Comparison of ENCODE assay signal across 33 cellular contexts in the genomic region with DNA sequence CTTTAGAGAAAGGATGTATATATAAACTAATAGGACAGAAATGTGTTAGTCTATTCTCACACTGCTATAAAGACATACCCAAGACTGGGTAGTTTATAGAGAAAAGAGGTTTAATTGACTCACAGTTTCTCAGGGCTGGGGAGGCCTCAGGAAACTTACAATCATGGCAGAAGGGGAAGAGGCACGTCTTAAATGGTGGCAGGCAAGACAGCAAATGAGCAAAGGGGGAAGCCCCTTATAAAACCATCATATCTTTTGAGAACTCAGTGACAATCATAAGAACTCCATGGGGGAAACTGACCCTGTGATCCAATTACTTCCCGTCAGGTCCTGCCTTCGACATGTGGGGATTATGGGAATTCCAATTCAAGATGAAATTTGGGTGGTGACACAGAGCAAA.
"Had no signal": no experiment of that assay in that cellular context is flagged by ENCODE, and none has a peak within 500 bp of the region (broad histone marks: within the 10 kb centered on the region; RNA-seq: fewer than 3 reads in every experiment).

No MANE protein-coding gene starts in this region.

- DNase-seq: activated B cell treated with CpG ODN at 0.5 μM for 24 hours; activated CD4-positive, alpha-beta memory T cell treated with anti-CD3 and anti-CD28 coated beads for 36 hours; activated CD4-positive, alpha-beta T cell treated with anti-CD3 and anti-CD28 coated beads for 4 hours; activated CD4-positive, alpha-beta T cell treated with anti-CD3 and anti-CD28 coated beads, Interleukin-2, amount 10 ng/mL, durations not matched to agents 24 days and 14 days; activated CD4-positive, alpha-beta T cell treated with anti-CD3 and anti-CD28 coated beads, Interleukin-2, amount 50 U/mL, for 1 hour; activated CD4-positive, alpha-beta T cell treated with anti-CD3 and anti-CD28 coated beads, Interleukin-2, amount 50 U/mL, for 4 hours; activated CD4-positive, CD25-positive, alpha-beta regulatory T cell treated with anti-CD3 and anti-CD28 coated beads, Interleukin-2, amount 50 U/mL, for 72 hours; activated CD8-positive, alpha-beta memory T cell treated with anti-CD3 and anti-CD28 coated beads, Interleukin-2, amount 50 U/mL, for 4 hours; activated effector memory CD4-positive, alpha-beta T cell treated with Interleukin-2 at 50 U/mL for 16 hours; activated gamma-delta T cell; activated naive CD4-positive, alpha-beta T cell treated with Interleukin-2 at 50 U/mL for 16 hours; activated naive CD8-positive, alpha-beta T cell treated with anti-CD3 and anti-CD28 coated beads, Interleukin-2, amount 10 ng/mL, durations not matched to agents 7 days and 5 days; activated naive CD8-positive, alpha-beta T cell treated with anti-CD3 and anti-CD28 coated beads, Interleukin-2, amount 50 U/mL, for 24 hours; activated T-cell treated with anti-CD3 and anti-CD28 coated beads for 4 hours; activated T-cell treated with anti-CD3 and anti-CD28 coated beads, Interleukin-2, amount 50 U/mL, for 1 hour; activated T-cell treated with anti-CD3 and anti-CD28 coated beads, Interleukin-2, amount 50 U/mL, for 4 hours; activated T-cell treated with anti-CD3 and anti-CD28 coated beads, Interleukin-2, amount 50 U/mL, for 72 hours; amygdala; anterior cingulate cortex; caudate nucleus; cerebellar nuclear complex; SW 1271; T-helper 1 cell; T-helper 2 cell; T-helper 9 cell had no signal

- H3K9me3 Mint-ChIP-seq: activated naive CD4-positive, alpha-beta T cell treated with anti-CD3 and anti-CD28 coated beads, Interleukin-2, amount 50 U/mL, for 24 hours; activated naive CD8-positive, alpha-beta T cell treated with anti-CD3 and anti-CD28 coated beads, Interleukin-2, amount 10 ng/mL, durations not matched to agents 7 days and 5 days; activated T-helper 1 cell treated with anti-CD3 and anti-CD28 coated beads, Interleukin-12 subunit alpha, Interleukin-12 subunit beta, Interleukin-2, Interleukin-4 antibody, amounts not matched to agents 30 ng/mL and 10 ng/mL and 1 ng/mL, durations not matched to agents 14 hours and 24 hours and 36 hours; activated T-helper 2 cell treated with anti-CD3 and anti-CD28 coated beads, Interferon-gamma antibody, Interleukin-2, Interleukin-4, amounts not matched to agents 10 μg/mL and 5 μg/mL and 100 μg/mL, durations not matched to agents 14 hours and 24 hours and 36 hours; central memory CD8-positive, alpha-beta T cell; T-helper 1 cell treated with Interleukin-12 subunit alpha and Interleukin-12 subunit beta and Interleukin-4 antibody, amounts not matched to agents 30 μg/mL and 1 μg/mL, for 36 hours; T-helper 2 cell treated with Interferon-gamma antibody and Interleukin-4, amounts not matched to agents 5 μg/mL and 100 μg/mL, for 36 hours had no signal

- H3K4me1 Mint-ChIP-seq: brain had no signal

- H3K4me3 Mint-ChIP-seq: activated B cell treated with CpG ODN at 0.5 μM for 24 hours; activated CD4-positive, alpha-beta memory T cell treated with anti-CD3 and anti-CD28 coated beads for 36 hours; activated CD4-positive, alpha-beta T cell treated with anti-CD3 and anti-CD28 coated beads, Interleukin-2, amount 10 ng/mL, durations not matched to agents 24 days and 14 days; activated naive CD4-positive, alpha-beta T cell treated with anti-CD3 and anti-CD28 coated beads, Interleukin-2, amount 50 U/mL, for 24 hours; activated naive CD8-positive, alpha-beta T cell; activated naive CD8-positive, alpha-beta T cell treated with anti-CD3 and anti-CD28 coated beads, Interleukin-2, amount 10 ng/mL, durations not matched to agents 7 days and 5 days; activated naive CD8-positive, alpha-beta T cell treated with anti-CD3 and anti-CD28 coated beads, Interleukin-2, amount 50 U/mL, for 24 hours; activated T-cell treated with anti-CD3 and anti-CD28 coated beads, Interleukin-2, amount 50 U/mL, for 4 hours; activated T-cell treated with anti-CD3 and anti-CD28 coated beads, Interleukin-2, amount 50 U/mL, for 72 hours; activated T-helper 1 cell treated with anti-CD3 and anti-CD28 coated beads, Interleukin-12 subunit alpha, Interleukin-12 subunit beta, Interleukin-2, Interleukin-4 antibody, amounts not matched to agents 30 ng/mL and 10 ng/mL and 1 ng/mL, durations not matched to agents 14 hours and 24 hours and 36 hours; brain; central memory CD8-positive, alpha-beta T cell; T-helper 1 cell treated with Interleukin-12 subunit alpha and Interleukin-12 subunit beta and Interleukin-4 antibody, amounts not matched to agents 30 μg/mL and 1 μg/mL, for 36 hours; T-helper 2 cell treated with Interferon-gamma antibody and Interleukin-4, amounts not matched to agents 5 μg/mL and 100 μg/mL, for 36 hours had no signal

- H3K36me3 Mint-ChIP-seq: brain had no signal

- ATAC-seq: activated naive CD8-positive, alpha-beta T cell treated with anti-CD3 and anti-CD28 coated beads, Interleukin-2, amount 50 U/mL, for 24 hours had no signal

- H3K27ac Mint-ChIP-seq: activated B cell treated with CpG ODN at 0.5 μM for 24 hours; activated CD4-positive, alpha-beta memory T cell treated with anti-CD3 and anti-CD28 coated beads for 36 hours; activated CD4-positive, alpha-beta T cell treated with anti-CD3 and anti-CD28 coated beads, Interleukin-2, amount 10 ng/mL, durations not matched to agents 24 days and 14 days; activated naive CD4-positive, alpha-beta T cell treated with anti-CD3 and anti-CD28 coated beads, Interleukin-2, amount 50 U/mL, for 24 hours; activated naive CD8-positive, alpha-beta T cell; activated naive CD8-positive, alpha-beta T cell treated with anti-CD3 and anti-CD28 coated beads, Interleukin-2, amount 10 ng/mL, durations not matched to agents 7 days and 5 days; activated naive CD8-positive, alpha-beta T cell treated with anti-CD3 and anti-CD28 coated beads, Interleukin-2, amount 50 U/mL, for 24 hours; activated T-cell treated with anti-CD3 and anti-CD28 coated beads, Interleukin-2, amount 50 U/mL, for 72 hours; activated T-helper 1 cell treated with anti-CD3 and anti-CD28 coated beads, Interleukin-12 subunit alpha, Interleukin-12 subunit beta, Interleukin-2, Interleukin-4 antibody, amounts not matched to agents 30 ng/mL and 10 ng/mL and 1 ng/mL, durations not matched to agents 14 hours and 24 hours and 36 hours; activated T-helper 2 cell treated with anti-CD3 and anti-CD28 coated beads, Interferon-gamma antibody, Interleukin-2, Interleukin-4, amounts not matched to agents 10 μg/mL and 5 μg/mL and 100 μg/mL, durations not matched to agents 14 hours and 24 hours and 36 hours; brain; T-helper 1 cell treated with Interleukin-12 subunit alpha and Interleukin-12 subunit beta and Interleukin-4 antibody, amounts not matched to agents 30 μg/mL and 1 μg/mL, for 36 hours; T-helper 2 cell treated with Interferon-gamma antibody and Interleukin-4, amounts not matched to agents 5 μg/mL and 100 μg/mL, for 36 hours had no signal
